In genomic region chr13:73223372-73223781, GRCh38 we compare ENCODE assay signal across 10 cellular contexts.
DNase-seq lines count a peak whose midpoint lies in the region; ATAC-seq and TF ChIP-seq lines count a peak whose summit lies in the region.
"Had no signal": no experiment of that assay in that cellular context is flagged by ENCODE, and none has a peak within 500 bp of the region (broad histone marks: within the 10 kb centered on the region; RNA-seq: fewer than 3 reads in every experiment).

No MANE protein-coding gene starts in this region.

- H3K4me3 ChIP-seq in uterus, result no peak overlapping the region
- H3K4me3 ChIP-seq: colonic mucosa had no signal

- H3K36me3 ChIP-seq in uterus, result no peaks in the 10 kb centered on the region
- H3K36me3 ChIP-seq: colonic mucosa had no signal

- CTCF ChIA-PET in activated naive CD4-positive, alpha-beta T cell treated with anti-CD3 and anti-CD28 coated beads for 36 hours (lab: Charles Lee), result no interaction called here

- peak; percentile 23 for DNase-seq in activated naive CD4-positive, alpha-beta T cell treated with anti-CD3 and anti-CD28 coated beads for 36 hours
- DNase-seq in activated naive CD4-positive, alpha-beta T cell (lab: John Stamatoyannopoulos, UW), result no peak
- DNase-seq in M059J (ENCODE audit: low read depth), result peak; percentile 48
- peak; percentile 21 to 52 for DNase-seq in stimulated activated CD8-positive, alpha-beta memory T cell treated with anti-CD3 and anti-CD28 coated beads, Interleukin-7, amount 100 ng/mL, for 48 hours (ENCODE audit: extremely low read depth in 1 of 2, low read depth in 1 of 2)
- DNase-seq in uterus, result no peak
- DNase-seq in central memory CD4-positive, alpha-beta T cell, result no peak
- DNase-seq in germinal center (ENCODE audit: low spot score), result no peak
- DNase-seq: colonic mucosa had no signal

- no peak for TF ChIP-seq POLR2A in uterus (IDR thresholded peaks at IDR 0.05)

- no peaks in the 10 kb centered on the region for H3K9me3 Mint-ChIP-seq in activated naive CD4-positive, alpha-beta T cell treated with anti-CD3 and anti-CD28 coated beads for 36 hours
- H3K9me3 Mint-ChIP-seq: WTC11 had no signal

- H3K27ac ChIP-seq in uterus, result no peak overlapping the region
- H3K27ac ChIP-seq: colonic mucosa had no signal

- H3K36me3 Mint-ChIP-seq in activated naive CD4-positive, alpha-beta T cell treated with anti-CD3 and anti-CD28 coated beads for 36 hours (ENCODE audit: low read depth), result no peaks in the 10 kb centered on the region
- H3K36me3 Mint-ChIP-seq: WTC11 had no signal

- H3K27me3 ChIP-seq in uterus, result no peaks in the 10 kb centered on the region
- H3K27me3 ChIP-seq: colonic mucosa had no signal

- H3K4me3 Mint-ChIP-seq in activated naive CD4-positive, alpha-beta T cell treated with anti-CD3 and anti-CD28 coated beads for 36 hours, result no peak overlapping the region
- H3K4me3 Mint-ChIP-seq: WTC11 had no signal

- no peak overlapping the region for H3K27ac Mint-ChIP-seq in activated naive CD4-positive, alpha-beta T cell treated with anti-CD3 and anti-CD28 coated beads for 36 hours
- H3K27ac Mint-ChIP-seq: WTC11 had no signal

- H3K27me3 Mint-ChIP-seq in activated naive CD4-positive, alpha-beta T cell treated with anti-CD3 and anti-CD28 coated beads for 36 hours (ENCODE audit: low read depth), result no peaks in the 10 kb centered on the region

- H3K4me1 ChIP-seq in uterus, result no peaks in the 10 kb centered on the region
- H3K4me1 ChIP-seq: colonic mucosa had no signal

- no peaks in the 10 kb centered on the region for H3K9me3 ChIP-seq in uterus
- H3K9me3 ChIP-seq: colonic mucosa had no signal

- no peak for TF ChIP-seq CTCF in uterus (IDR thresholded peaks at IDR 0.05)

- ATAC-seq in HG02623 (IDR thresholded peaks at IDR 0.05; ENCODE audit: unreplicated experiment), result peak; percentile 92

- H3K4me1 Mint-ChIP-seq in activated naive CD4-positive, alpha-beta T cell treated with anti-CD3 and anti-CD28 coated beads for 36 hours (ENCODE audit: low read depth), result peaks cover 20% of the 10 kb centered on the region

- intact Hi-C loops in activated naive CD4-positive, alpha-beta T cell treated with anti-CD3 and anti-CD28 coated beads for 36 hours (cut with micrococcal nuclease), result no loop called here
- intact Hi-C loops in uterus (cut with DNase I; ENCODE audit: low total_unique reads), result no loop called here

Comparison
In these comparisons a context has a peak if more than half of its experiments do, and no peak if none do; other contexts are left out.
1. DNase-seq: peak in activated naive CD4-positive, alpha-beta T cell treated with anti-CD3 and anti-CD28 coated beads for 36 hours (single experiment), M059J (single experiment) and stimulated activated CD8-positive, alpha-beta memory T cell treated with anti-CD3 and anti-CD28 coated beads, Interleukin-7, amount 100 ng/mL, for 48 hours (2 of 2); none in activated naive CD4-positive, alpha-beta T cell (0 of 4), uterus (0 of 2), central memory CD4-positive, alpha-beta T cell (single experiment) and germinal center (single experiment).